ENCODE assay signal across 8 cellular contexts in the genomic region with DNA sequence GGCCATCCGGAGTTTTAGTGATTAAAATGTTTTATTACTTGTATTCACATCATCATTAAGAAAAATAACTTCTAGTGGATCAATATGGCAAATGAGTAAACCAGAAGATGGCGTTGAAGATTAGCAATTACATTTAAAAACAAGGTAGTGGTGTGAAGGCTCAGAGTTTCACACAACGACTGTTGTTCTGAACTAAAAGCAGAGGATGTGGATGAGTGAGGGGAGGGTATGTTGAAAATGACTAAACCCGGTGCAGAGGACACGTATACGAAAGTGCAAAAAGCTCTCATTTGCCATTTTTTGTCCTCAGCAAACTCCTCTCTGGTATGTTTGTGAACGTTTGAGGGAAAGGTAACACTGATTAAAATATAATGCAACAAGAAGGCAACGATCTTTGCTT. TPM values are rescaled to one million over a fixed set of nuclear protein-coding genes. Genes with fewer than 3 reads are reported as not detected.
DNase-seq lines count a peak whose midpoint lies in the region; ATAC-seq and TF ChIP-seq lines count a peak whose summit lies in the region.

No MANE protein-coding gene starts in this region.

- CTCF ChIA-PET in GM10248 (lab: Yijun Ruan, JAX): interaction anchor here (1.0 to 6.6 kb wide), 8 partner anchors 9 to 199 kb away, joined by 3 to 39 read pairs (median 6); no protein-coding TSS in a partner anchor

- ATAC-seq in GM19043 (IDR thresholded peaks at IDR 0.05; ENCODE audit: low read depth, unreplicated experiment) (peak; percentile 55), HG03342 (IDR thresholded peaks at IDR 0.05; ENCODE audit: unreplicated experiment) (peak; percentile 34), left cardiac atrium (no peak)

- DNase-seq in GM10248 (ENCODE audit: extremely low spot score) (peak; percentile 73), NCI-H1417 treated with DMSO at 0.1 percent for 48 hours (lab: John Stamatoyannopoulos, UW) (no peak), NCI-H2171 (lab: John Stamatoyannopoulos, UW) (no peak), left cardiac atrium (no peak), hepatic stellate cell (ENCODE audit: low spot score) (no peak)
- peak; percentile 26 for DNase-seq in central memory CD4-positive, alpha-beta T cell

- TF ChIP-seq CTCF in GM10248 (IDR thresholded peaks at IDR 0.05; ENCODE audit: control extremely low read depth, extremely low read depth, low read depth, missing control alignments): peak; percentile 24

- POLR2A ChIA-PET in GM10248 (lab: Yijun Ruan, JAX): interaction anchor here (3.7 to 4.3 kb wide), 2 partner anchors 14 to 96 kb away, joined by 24 to 93 read pairs; a partner anchor contains a TSS

- intact Hi-C loops in left cardiac atrium (cut with DNase I): no loop called here

RNA-seq across cellular contexts. Expression of a gene that starts 1.9 kb away (rescaled TPM):
- 1 to 10 TPM in 1 of 2 donors, under 1 TPM in 1; 0.65 to 1.6 TPM for total RNA-seq in left cardiac atrium

Comparison
In these comparisons a context has a peak if more than half of its experiments do, and no peak if none do; other contexts are left out.
1. DNase-seq: peak in GM10248 (single experiment) and central memory CD4-positive, alpha-beta T cell (single experiment); none in NCI-H1417 treated with DMSO at 0.1 percent for 48 hours (single experiment), NCI-H2171 (single experiment), left cardiac atrium (single experiment) and hepatic stellate cell (single experiment).
2. ATAC-seq: peak in GM19043 (single experiment) and HG03342 (single experiment); none in left cardiac atrium (0 of 2).